Comparison of ENCODE assay signal across 7 cellular contexts in genomic region chr16:82641336-82641984, GRCh38. TPM values are rescaled to one million over a fixed set of nuclear protein-coding genes. Genes with fewer than 3 reads are reported as not detected.
DNase-seq lines count a peak whose midpoint lies in the region; ATAC-seq and TF ChIP-seq lines count a peak whose summit lies in the region.

No MANE protein-coding gene starts in this region.

- H2AFZ ChIP-seq in H9 (ENCODE audit: low read length): no peak overlapping the region
- no peak overlapping the region for H2AFZ ChIP-seq in PC-9

- no peaks in the 10 kb centered on the region for H3K23me2 ChIP-seq in H9 (ENCODE audit: insufficient read length, low read depth, low read length, poor library complexity, severe bottlenecking)

- H3K9me2 ChIP-seq in PC-9 (ENCODE audit: insufficient read depth): no peaks in the 10 kb centered on the region

- H3K79me1 ChIP-seq in H9 (ENCODE audit: insufficient read depth, low read depth, low read length, poor library complexity, severe bottlenecking): no peaks in the 10 kb centered on the region

- H3K27me3 Mint-ChIP-seq in H9 (ENCODE audit: low read depth): peaks cover 4% of the 10 kb centered on the region; the same call in 1 of the 2 replicates
- no peaks in the 10 kb centered on the region for H3K27me3 Mint-ChIP-seq in activated CD8-positive, alpha-beta T cell treated with anti-CD3 and anti-CD28 coated beads, Interleukin-2, amount 10 ng/mL, durations not matched to agents 7 days and 5 days (ENCODE audit: low read depth)

- no peaks in the 10 kb centered on the region for H3F3A ChIP-seq in PC-9 (ENCODE audit: insufficient read depth, low read depth)

- H3K4me3 Mint-ChIP-seq in H9: no peak overlapping the region
- H3K4me3 Mint-ChIP-seq in activated CD8-positive, alpha-beta T cell treated with anti-CD3 and anti-CD28 coated beads, Interleukin-2, amount 10 ng/mL, durations not matched to agents 7 days and 5 days: no peak overlapping the region

- H4K91ac ChIP-seq in H9 (ENCODE audit: insufficient read length, low read depth, low read length): no peak overlapping the region

- H3K23ac ChIP-seq in H9 (ENCODE audit: insufficient read length, low read depth, low read length): no peak overlapping the region

- H3K9ac ChIP-seq in H9 (ENCODE audit: extremely low read depth, insufficient read length, low read length): no peak overlapping the region

- peak; percentile 63 for ATAC-seq in activated CD8-positive, alpha-beta T cell treated with anti-CD3 and anti-CD28 coated beads, Interleukin-2, amount 10 ng/mL, durations not matched to agents 7 days and 5 days

- H3K27ac ChIP-seq in H9 (ENCODE audit: insufficient read length, low read depth, low read length): no peak overlapping the region
- H3K27ac ChIP-seq in PC-9: no peak overlapping the region

- H3K4me3 ChIP-seq in GM06990 (replicated peaks; ENCODE audit: low read depth, low read length) (no peak overlapping the region), PC-9 (no peak overlapping the region)

- H3K27me3 ChIP-seq in GM06990 (replicated peaks; ENCODE audit: control insufficient read depth, insufficient read depth, low read length): no peaks in the 10 kb centered on the region
- H3K27me3 ChIP-seq in H9 (ENCODE audit: insufficient read depth, low read length): no peaks in the 10 kb centered on the region
- peaks cover 9% of the 10 kb centered on the region; the same call in 1 of the 2 replicates for H3K27me3 ChIP-seq in PC-9 (ENCODE audit: insufficient read depth, low read depth)

- no peak overlapping the region for H2BK12ac ChIP-seq in H9 (ENCODE audit: insufficient read length, low read depth, low read length)

- H3K4me1 Mint-ChIP-seq in H9: peaks cover 42 to 43% of the 10 kb centered on the region in 2 experiments
- H3K4me1 Mint-ChIP-seq in activated CD8-positive, alpha-beta T cell treated with anti-CD3 and anti-CD28 coated beads, Interleukin-2, amount 10 ng/mL, durations not matched to agents 7 days and 5 days (ENCODE audit: low read depth): peaks cover 57% of the 10 kb centered on the region

- H3K56ac ChIP-seq in H9 (ENCODE audit: insufficient read length, low read depth, low read length): no peak overlapping the region

- H3K4me1 ChIP-seq in H9 (ENCODE audit: insufficient read depth, low read length) (peaks cover 5% of the 10 kb centered on the region; the same call in 1 of the 2 replicates), PC-9 (replicated peaks; ENCODE audit: insufficient read depth) (no peaks in the 10 kb centered on the region)

- H3K18ac ChIP-seq in H9 (ENCODE audit: insufficient read length, low read depth, low read length): no peak overlapping the region

- H4K8ac ChIP-seq in H9 (replicated peaks; ENCODE audit: insufficient read length, low read depth, low read length): no peak overlapping the region

- no peak overlapping the region for H3K14ac ChIP-seq in H9 (ENCODE audit: insufficient read depth, low read length)

- H3K36me3 Mint-ChIP-seq in H9 (ENCODE audit: insufficient read depth in 1 of 3, low read depth in 3 of 3): no peaks in the 10 kb centered on the region
- no peaks in the 10 kb centered on the region for H3K36me3 Mint-ChIP-seq in activated CD8-positive, alpha-beta T cell treated with anti-CD3 and anti-CD28 coated beads, Interleukin-2, amount 10 ng/mL, durations not matched to agents 7 days and 5 days (ENCODE audit: low read depth)

- TF ChIP-seq CTCF in GM06990 (IDR thresholded peaks at IDR 0.05; ENCODE audit: insufficient read depth, low read length, poor library complexity, severe bottlenecking): peak; percentile 57
- peak; percentile 53 for TF ChIP-seq CTCF in H9 (conservative IDR thresholded peaks at IDR 0.05)
- TF ChIP-seq CTCF in PC-9 (conservative IDR thresholded peaks at IDR 0.05): no peak

- no peak overlapping the region for H3T11ph ChIP-seq in H9 (ENCODE audit: low read length)

- no peaks in the 10 kb centered on the region for H3K79me2 ChIP-seq in H9 (ENCODE audit: insufficient read depth, low read length)
- no peaks in the 10 kb centered on the region for H3K79me2 ChIP-seq in PC-9 (ENCODE audit: low read depth)

- no peak for DNase-seq in GM06990 (ENCODE audit: extremely low read depth, insufficient read length)
- no peak for DNase-seq in H9
- DNase-seq in activated CD8-positive, alpha-beta T cell treated with anti-CD3 and anti-CD28 coated beads, Interleukin-2, amount 10 ng/mL, durations not matched to agents 7 days and 5 days: no peak
- DNase-seq in left kidney (ENCODE audit: low read depth, low spot score): peak; percentile 7
- DNase-seq in midbrain (lab: John Stamatoyannopoulos, UW): no peak
- DNase-seq in KBM-7: no peak
- no peak for DNase-seq in PC-9

- H3K9me3 Mint-ChIP-seq in H9: no peaks in the 10 kb centered on the region
- no peaks in the 10 kb centered on the region for H3K9me3 Mint-ChIP-seq in activated CD8-positive, alpha-beta T cell treated with anti-CD3 and anti-CD28 coated beads, Interleukin-2, amount 10 ng/mL, durations not matched to agents 7 days and 5 days (ENCODE audit: insufficient read depth)

- WGBS in H9 (ENCODE audit: extremely low coverage, insufficient read length, low lambda C conversion rate): no CpG with 5 or more reads among the region's 6 CpGs

- no peak overlapping the region for H2BK5ac ChIP-seq in H9 (ENCODE audit: insufficient read length, low read length)

- no TSS peak for BruUV-seq in PC-9 (replicated peaks; lab: Mats Ljungman, UMichigan)

- no peak overlapping the region for H2BK120ac ChIP-seq in H9 (ENCODE audit: low read depth, low read length, poor library complexity, severe bottlenecking)

- H4K20me1 ChIP-seq in H9 (ENCODE audit: control insufficient read depth, insufficient read depth, insufficient read length) (no peaks in the 10 kb centered on the region), PC-9 (ENCODE audit: insufficient read depth) (no peaks in the 10 kb centered on the region)

- H3K36me3 ChIP-seq in GM06990 (ENCODE audit: control insufficient read depth, insufficient read depth, low read length): no peaks in the 10 kb centered on the region
- H3K36me3 ChIP-seq in PC-9 (ENCODE audit: low read depth): no peaks in the 10 kb centered on the region

- no peak overlapping the region for H2BK20ac ChIP-seq in H9 (ENCODE audit: low read depth, low read length, poor library complexity, severe bottlenecking)

- intact Hi-C loops in PC-9 (cut with micrococcal nuclease; ENCODE audit: unreplicated experiment): no loop called here

- H2AK5ac ChIP-seq in H9 (ENCODE audit: insufficient read length, low read length): no peak overlapping the region

- no peak overlapping the region for H3K4ac ChIP-seq in H9 (ENCODE audit: low read depth, low read length)

- POLR2A ChIA-PET in activated CD8-positive, alpha-beta T cell treated with anti-CD3 and anti-CD28 coated beads, Interleukin-2, amount 10 ng/mL, durations not matched to agents 7 days and 5 days (lab: Charles Lee): interaction anchor here (1.5 kb wide), 1 partner anchor 14 kb away, joined by 5 read pairs; no protein-coding TSS in a partner anchor
- POLR2A ChIA-PET in PC-9 (lab: Charles Lee; ENCODE audit: unreplicated experiment): no interaction called here

- in situ Hi-C loops in KBM-7 (cut with MboI; ENCODE audit: low pct_unique_long_range_greater_than_20kb, low sequenced_read_pairs): no loop called here

- H3K27ac Mint-ChIP-seq in H9: no peak overlapping the region
- H3K27ac Mint-ChIP-seq in activated CD8-positive, alpha-beta T cell treated with anti-CD3 and anti-CD28 coated beads, Interleukin-2, amount 10 ng/mL, durations not matched to agents 7 days and 5 days: peak overlapping the region; percentile 7

- CTCF ChIA-PET in activated CD8-positive, alpha-beta T cell treated with anti-CD3 and anti-CD28 coated beads, Interleukin-2, amount 10 ng/mL, durations not matched to agents 7 days and 5 days (lab: Charles Lee): interaction anchor here (0.6 to 5.8 kb wide), 18 partner anchors 9 to 378 kb away, joined by 3 to 98 read pairs (median 4); no protein-coding TSS in a partner anchor
- CTCF ChIA-PET in PC-9 (lab: Charles Lee): no interaction called here

- H3K9me3 ChIP-seq in H9 (ENCODE audit: control insufficient read depth, low read depth, low read length) (no peaks in the 10 kb centered on the region), PC-9 (ENCODE audit: insufficient read depth, low read depth) (no peaks in the 10 kb centered on the region)

- 0 out of 2 replicates have a peak overlapping the region, but pooled peaks have one; percentile 72 for H2BK15ac ChIP-seq in H9 (ENCODE audit: low read depth, low read length)

- no peak overlapping the region for H4K5ac ChIP-seq in H9 (ENCODE audit: insufficient read length, low read depth, low read length)

- no peak overlapping the region for H3K4me2 ChIP-seq in H9 (ENCODE audit: insufficient read depth, insufficient read length, low read length)
- H3K4me2 ChIP-seq in PC-9: no peak overlapping the region

RNA-seq across cellular contexts. Expression of gene CDH13, which starts 14.7 kb away (rescaled TPM):
- total RNA-seq in H9 (2021): 1.5 and 2.4 TPM in 2 replicates
- not detected for total RNA-seq in activated CD8-positive, alpha-beta T cell treated with anti-CD3 and anti-CD28 coated beads, Interleukin-2, amount 10 ng/mL, durations not matched to agents 7 days and 5 days
- 0.24 TPM in 1 of 2 replicates, not detected in the other for total RNA-seq in PC-9 (2021)
